Comparison of ENCODE assay signal across 8 cellular contexts in the genomic region with DNA sequence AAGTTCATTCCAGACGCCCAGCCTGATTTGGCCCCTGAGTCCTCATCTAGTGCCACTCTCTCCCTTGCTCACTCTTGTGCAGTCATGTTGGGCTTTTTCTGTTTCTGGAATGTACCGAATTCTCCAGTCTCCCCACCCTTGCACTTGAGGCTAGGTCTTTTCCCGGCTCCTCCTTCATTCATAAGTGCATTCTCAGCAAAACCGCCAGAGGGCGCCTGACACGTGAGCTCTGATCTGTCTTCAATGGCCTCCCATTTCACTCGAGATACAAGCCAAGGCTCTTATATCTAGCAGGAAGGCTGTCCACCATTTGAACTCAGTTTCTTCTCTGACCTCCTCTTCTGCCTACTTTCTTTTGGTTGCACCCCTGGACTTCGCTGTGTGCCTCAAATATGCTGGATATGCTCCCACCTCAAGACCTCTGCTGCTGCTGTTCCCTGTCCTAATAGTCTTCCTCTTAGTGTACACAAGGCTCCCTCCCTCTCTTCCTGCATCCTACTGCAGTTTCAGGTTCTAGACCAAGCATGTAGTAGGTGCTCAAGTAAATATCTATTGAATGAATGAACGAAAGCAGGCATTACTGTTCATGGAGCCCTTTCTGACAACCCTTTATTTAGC.
DNase-seq lines count a peak whose midpoint lies in the region; ATAC-seq and TF ChIP-seq lines count a peak whose summit lies in the region.

No MANE protein-coding gene starts in this region.

- no peak overlapping the region for H3K27ac Mint-ChIP-seq in chondrocyte (ENCODE audit: unreplicated experiment)

- H3K36me3 Mint-ChIP-seq in chondrocyte (ENCODE audit: low read depth), result no peaks in the 10 kb centered on the region

- no peaks in the 10 kb centered on the region for H3K27me3 ChIP-seq in BJ (ENCODE audit: control insufficient read depth, insufficient read depth, low read length)

- H3K27me3 Mint-ChIP-seq in chondrocyte (ENCODE audit: low read depth), result no peaks in the 10 kb centered on the region

- no peak overlapping the region for H3K4me3 ChIP-seq in BJ (ENCODE audit: low read depth, low read length)

- H3K36me3 ChIP-seq in BJ (ENCODE audit: control insufficient read depth, insufficient read depth, low read length), result no peaks in the 10 kb centered on the region

- peaks cover 20% of the 10 kb centered on the region for H3K4me1 Mint-ChIP-seq in chondrocyte (ENCODE audit: low read depth)

- ATAC-seq in GM19023 (IDR thresholded peaks at IDR 0.05; ENCODE audit: unreplicated experiment) (peak; percentile 99), HG03103 (IDR thresholded peaks at IDR 0.05; ENCODE audit: low read depth, unreplicated experiment) (peak; percentile 98)

- H3K9me3 Mint-ChIP-seq in chondrocyte (ENCODE audit: low read depth), result no peaks in the 10 kb centered on the region

- DNase-seq in BJ (ENCODE audit: low read depth) (no peak), NCI-H2171 treated with DMSO at 0.1 percent for 48 hours (lab: John Stamatoyannopoulos, UW) (peak; percentile 67), chondrocyte (ENCODE audit: low spot score) (no peak), left kidney (ENCODE audit: low read depth, low spot score) (peak; percentile 92)
- DNase-seq in activated CD4-positive, CD25-positive, alpha-beta regulatory T cell treated with anti-CD3 and anti-CD28 coated beads, Interleukin-2, amount 50 U/mL, for 72 hours, result peak; percentile 53
- DNase-seq in stimulated activated CD4-positive, alpha-beta T cell treated with anti-CD3 and anti-CD28 coated beads, Interleukin-4, amount 100 ng/mL, for 24 hours, result peak; percentile 60

- POLR2A ChIA-PET in BJ (lab: Charles Lee), result interaction anchor here (0.5 kb wide), 1 partner anchor 1839 kb away, joined by 3 read pairs; no protein-coding TSS in a partner anchor

- TF ChIP-seq CTCF in BJ (IDR thresholded peaks at IDR 0.05; ENCODE audit: insufficient read depth, low read depth, low read length) (peak; percentile 92), chondrocyte (IDR thresholded peaks at IDR 0.05) (peak; percentile 94)

- CTCF ChIA-PET in BJ (lab: Yijun Ruan, JAX), result interaction anchor here (0.6 to 2.5 kb wide), 10 partner anchors 9 to 594 kb away, joined by 3 to 9 read pairs (median 3); no protein-coding TSS in a partner anchor

- no peak overlapping the region for H3K4me3 Mint-ChIP-seq in chondrocyte (ENCODE audit: unreplicated experiment)

Comparison
In these comparisons a context has a peak if more than half of its experiments do, and no peak if none do; other contexts are left out.
1. DNase-seq: peak in NCI-H2171 treated with DMSO at 0.1 percent for 48 hours (single experiment), activated CD4-positive, CD25-positive, alpha-beta regulatory T cell treated with anti-CD3 and anti-CD28 coated beads, Interleukin-2, amount 50 U/mL, for 72 hours (single experiment), left kidney (single experiment) and stimulated activated CD4-positive, alpha-beta T cell treated with anti-CD3 and anti-CD28 coated beads, Interleukin-4, amount 100 ng/mL, for 24 hours (single experiment); none in BJ (single experiment) and chondrocyte (single experiment).